In genomic region chr13:110395616-110396015, GRCh38 we compare ENCODE assay signal across 7 cellular contexts.
DNase-seq lines count a peak whose midpoint lies in the region; ATAC-seq and TF ChIP-seq lines count a peak whose summit lies in the region.
"Not testable (repeated sequence)": the region's sequence is repeated elsewhere in the genome, so short reads cannot be mapped to it uniquely, and the experiment has no call there.

No MANE protein-coding gene starts in this region.

- not testable (repeated sequence) for H2AK5ac ChIP-seq in trophoblast cell (ENCODE audit: low read length)

- H4K91ac ChIP-seq in trophoblast cell (ENCODE audit: low read depth, low read length): peak overlapping the region; percentile 27

- not testable (repeated sequence) for TF ChIP-seq EP300 in tibial nerve (IDR thresholded peaks at IDR 0.05)

- H3K18ac ChIP-seq in trophoblast cell (ENCODE audit: low read length): not testable (repeated sequence)

- not testable (repeated sequence) for H3K36me3 ChIP-seq in PC-3 (ENCODE audit: low read depth, low read length); breast epithelium; esophagus squamous epithelium; lower lobe of right lung; trophoblast cell (ENCODE audit: control insufficient read depth in 1 of 2, insufficient read depth in 2 of 2, low read length in 2 of 2); skeletal muscle tissue (ENCODE audit: control insufficient read depth in 3 of 3, insufficient read depth in 3 of 3, low read length in 3 of 3); tibial nerve

- H3K9me3 ChIP-seq in PC-3 (ENCODE audit: low read length); breast epithelium; esophagus squamous epithelium; lower lobe of right lung; trophoblast cell (ENCODE audit: insufficient read depth, low read depth, low read length); skeletal muscle tissue (ENCODE audit: control insufficient read depth in 3 of 3, low read length in 3 of 3); tibial nerve: not testable (repeated sequence)

- not testable (repeated sequence) for H4K20me1 ChIP-seq in PC-3 (ENCODE audit: low read length)

- H2BK5ac ChIP-seq in trophoblast cell (ENCODE audit: low read depth, low read length, poor library complexity): not testable (repeated sequence)

- H3K4me1 ChIP-seq in PC-3 (ENCODE audit: insufficient read depth, low read length) (peaks cover 46% of the 10 kb centered on the region), esophagus squamous epithelium (peaks cover 0 to 39% (median 9%) of the 10 kb centered on the region in 3 donors), lower lobe of right lung (peaks cover 32% of the 10 kb centered on the region), trophoblast cell (ENCODE audit: control insufficient read depth in 1 of 2, insufficient read depth in 2 of 2, low read length in 2 of 2) (peaks cover 11 to 19% of the 10 kb centered on the region in 2 experiments), skeletal muscle tissue (ENCODE audit: control insufficient read depth in 3 of 3, insufficient read depth in 3 of 3, low read length in 3 of 3) (peaks cover 13 to 28% (median 14%) of the 10 kb centered on the region in 3 donors), tibial nerve (peaks cover 0 to 90% (median 37%) of the 10 kb centered on the region in 4 donors)
- H3K4me1 ChIP-seq in breast epithelium: not testable (repeated sequence)

- ATAC-seq in PC-3, lower lobe of right lung: not testable (repeated sequence)

- not testable (repeated sequence) for H3K4me3 ChIP-seq in PC-3 (ENCODE audit: low read length); breast epithelium; esophagus squamous epithelium; lower lobe of right lung; trophoblast cell (ENCODE audit: low read depth, low read length); skeletal muscle tissue (ENCODE audit: low read length in 3 of 3); tibial nerve

- BruUV-seq in PC-3 (replicated peaks; lab: Mats Ljungman, UMichigan): not testable (repeated sequence)

- DNase-seq in PC-3; breast epithelium (ENCODE audit: low spot score in 2 of 2); esophagus squamous epithelium (lab: John Stamatoyannopoulos, UW); lower lobe of right lung; trophoblast cell; tibial nerve (ENCODE audit: low spot score in 2 of 2): not testable (repeated sequence)

- H3K27ac ChIP-seq in PC-3 (ENCODE audit: low read length) (peak overlapping the region; percentile 100), breast epithelium (peak overlapping the region; percentile 89 to 93), esophagus squamous epithelium (peak overlapping the region; percentile 61 to 93 (median 86)), lower lobe of right lung (peak overlapping the region; percentile 80), skeletal muscle tissue (ENCODE audit: low read depth, low read length) (peak overlapping the region; percentile 80), tibial nerve (peak overlapping the region; percentile 75 to 95 (median 84))
- not testable (repeated sequence) for H3K27ac ChIP-seq in trophoblast cell (ENCODE audit: low read depth, low read length)

- H3K79me1 ChIP-seq in trophoblast cell (ENCODE audit: low read length): peaks cover 23% of the 10 kb centered on the region

- peak overlapping the region; percentile 82; the same call in 1 of the 2 replicates for H3K9ac ChIP-seq in PC-3 (ENCODE audit: low read length)
- H3K9ac ChIP-seq in trophoblast cell (ENCODE audit: low read length); skeletal muscle tissue (ENCODE audit: low read depth in 1 of 3, low read length in 3 of 3): not testable (repeated sequence)

- H3F3A ChIP-seq in PC-3 (ENCODE audit: low read length, unreplicated experiment): not testable (repeated sequence)

- CTCF ChIA-PET in PC-3 (lab: Charles Lee): not testable (repeated sequence)

- H4K12ac ChIP-seq in trophoblast cell (ENCODE audit: low read depth, low read length): not testable (repeated sequence)

- POLR2A ChIA-PET in PC-3 (lab: Charles Lee; ENCODE audit: unreplicated experiment): not testable (repeated sequence)

- H2BK120ac ChIP-seq in trophoblast cell (ENCODE audit: insufficient read depth, low read length, poor library complexity): not testable (repeated sequence)

- H3K14ac ChIP-seq in trophoblast cell (ENCODE audit: low read length): not testable (repeated sequence)

- not testable (repeated sequence) for H2BK12ac ChIP-seq in trophoblast cell (ENCODE audit: low read length)

- TF ChIP-seq POLR2A in breast epithelium (IDR thresholded peaks at IDR 0.05); esophagus squamous epithelium (IDR thresholded peaks at IDR 0.05); tibial nerve (IDR thresholded peaks at IDR 0.05): not testable (repeated sequence)

- H3K27me3 ChIP-seq in PC-3 (ENCODE audit: low read length); breast epithelium; esophagus squamous epithelium; lower lobe of right lung (ENCODE audit: low read depth); trophoblast cell (ENCODE audit: insufficient read depth, low read length); skeletal muscle tissue (ENCODE audit: control insufficient read depth in 3 of 3, insufficient read depth in 3 of 3, low read length in 3 of 3); tibial nerve: not testable (repeated sequence)

- TF ChIP-seq CTCF in PC-3 (conservative IDR thresholded peaks at IDR 0.05; ENCODE audit: low read depth, low read length); breast epithelium (IDR thresholded peaks at IDR 0.05); esophagus squamous epithelium (IDR thresholded peaks at IDR 0.05); lower lobe of right lung (IDR thresholded peaks at IDR 0.05); tibial nerve (IDR thresholded peaks at IDR 0.05): not testable (repeated sequence)

- WGBS in esophagus squamous epithelium, 2 donors: 62 to 71% methylated on average over 12 to 13 of the region's 14 CpGs
- whole genome bisulfite sequencing in trophoblast cell (ENCODE audit: extremely low coverage, insufficient coverage, insufficient read length): no CpG with 5 or more reads among the region's 14 CpGs
- WGBS in tibial nerve, 2 donors: 77 to 79% methylated on average over 14 of the region's 14 CpGs

- not testable (repeated sequence) for H2AFZ ChIP-seq in PC-3 (ENCODE audit: low read length); trophoblast cell (ENCODE audit: insufficient read depth, low read length, poor library complexity)

- not testable (repeated sequence) for H3K4ac ChIP-seq in trophoblast cell (ENCODE audit: low read depth, low read length)

- H4K8ac ChIP-seq in trophoblast cell (ENCODE audit: low read depth, low read length): not testable (repeated sequence)

- H3K4me2 ChIP-seq in PC-3 (ENCODE audit: low read length); trophoblast cell (ENCODE audit: low read length): not testable (repeated sequence)

- H3K79me2 ChIP-seq in PC-3 (ENCODE audit: low read length); trophoblast cell (ENCODE audit: control insufficient read depth, insufficient read depth, low read length, poor library complexity): not testable (repeated sequence)

- intact Hi-C loops in PC-3 (cut with micrococcal nuclease); breast epithelium (cut with DNase I; ENCODE audit: low total_unique reads); esophagus squamous epithelium (cut with DNase I); lower lobe of right lung (cut with DNase I): not testable (repeated sequence)

- H3K9me2 ChIP-seq in PC-3 (replicated peaks; ENCODE audit: low read length): not testable (repeated sequence)

- H3K23ac ChIP-seq in trophoblast cell (ENCODE audit: low read length): not testable (repeated sequence)
